In genomic region chr6:43277083-43277642, GRCh38 we compare ENCODE assay signal across 25 cellular contexts. TPM values are rescaled to one million over a fixed set of nuclear protein-coding genes. Genes with fewer than 3 reads are reported as not detected.
DNase-seq lines count a peak whose midpoint lies in the region; ATAC-seq, FAIRE-seq and TF ChIP-seq lines count a peak whose summit lies in the region.
"Had no signal": no experiment of that assay in that cellular context is flagged by ENCODE, and none has a peak within 500 bp of the region (broad histone marks: within the 10 kb centered on the region; RNA-seq: fewer than 3 reads in every experiment).

No MANE protein-coding gene starts in this region.

- FAIRE-seq in GM12892 (lab: Jason Lieb, UNC), result no peak
- FAIRE-seq: A204.1 had no signal

- DNase-seq in activated T-cell treated with anti-CD3 and anti-CD28 coated beads, Interleukin-2, amount 50 U/mL, for 72 hours, result no peak
- no peak for DNase-seq in activated T-cell treated with anti-CD3 and anti-CD28 coated beads for 4 hours
- no peak for DNase-seq in central memory CD8-positive, alpha-beta T cell (ENCODE audit: low spot score in 2 of 2)
- DNase-seq in naive B cell, result no peak
- no peak for DNase-seq in type B pancreatic cell (ENCODE audit: extremely low spot score, unreplicated experiment)
- no peak for DNase-seq in GM12892 (ENCODE audit: insufficient read length)
- DNase-seq in HUDEP-2 (lab: John Stamatoyannopoulos, UW; ENCODE audit: unreplicated experiment in 76 of 76), result no peak
- no peak for DNase-seq in stimulated activated CD4-positive, alpha-beta T cell treated with anti-CD3 and anti-CD28 coated beads, Interleukin-4, amount 100 ng/mL, for 4 hours
- DNase-seq: activated CD4-positive, alpha-beta T cell treated with anti-CD3 and anti-CD28 coated beads for 4 hours; activated naive CD4-positive, alpha-beta T cell; cerebellar nuclear complex; effector memory CD4-positive, alpha-beta T cell; esophagus squamous epithelium; KBM-7; NCI-H1694; NCI-H748 treated with DMSO at 0.1 percent for 48 hours; spleen; stimulated activated CD4-positive, alpha-beta T cell treated with anti-CD3 and anti-CD28 coated beads, Interleukin-4, amount 100 ng/mL, for 24 hours had no signal

- H3K36me3 Mint-ChIP-seq in activated T-cell treated with anti-CD3 and anti-CD28 coated beads, Interleukin-2, amount 50 U/mL, for 72 hours (ENCODE audit: insufficient read depth in 2 of 2), result no peaks in the 10 kb centered on the region
- peaks cover 7% of the 10 kb centered on the region for H3K36me3 Mint-ChIP-seq in central memory CD8-positive, alpha-beta T cell (ENCODE audit: insufficient read depth)
- H3K36me3 Mint-ChIP-seq in naive B cell (no peaks in the 10 kb centered on the region), type B pancreatic cell (no peaks in the 10 kb centered on the region)

- no peaks in the 10 kb centered on the region for H3K9me3 Mint-ChIP-seq in activated T-cell treated with anti-CD3 and anti-CD28 coated beads, Interleukin-2, amount 50 U/mL, for 72 hours
- H3K9me3 Mint-ChIP-seq in central memory CD8-positive, alpha-beta T cell, result no peaks in the 10 kb centered on the region
- no peaks in the 10 kb centered on the region for H3K9me3 Mint-ChIP-seq in naive B cell
- no peaks in the 10 kb centered on the region for H3K9me3 Mint-ChIP-seq in type B pancreatic cell

- peak overlapping the region; percentile 15 to 26 for H3K4me3 Mint-ChIP-seq in activated T-cell treated with anti-CD3 and anti-CD28 coated beads, Interleukin-2, amount 50 U/mL, for 72 hours
- peak overlapping the region; percentile 72 for H3K4me3 Mint-ChIP-seq in central memory CD8-positive, alpha-beta T cell
- H3K4me3 Mint-ChIP-seq in naive B cell (peak overlapping the region; percentile 76 to 95 (median 85)), type B pancreatic cell (no peak overlapping the region)

- no peak for TF ChIP-seq POLR2A in GM12892 (IDR thresholded peaks at IDR 0.05; ENCODE audit: low read depth, low read length)

- H3K27me3 Mint-ChIP-seq in activated T-cell treated with anti-CD3 and anti-CD28 coated beads, Interleukin-2, amount 50 U/mL, for 72 hours (ENCODE audit: low read depth), result peaks cover 54% of the 10 kb centered on the region
- peaks cover 65% of the 10 kb centered on the region for H3K27me3 Mint-ChIP-seq in central memory CD8-positive, alpha-beta T cell
- H3K27me3 Mint-ChIP-seq in naive B cell (peaks cover 18 to 47% (median 40%) of the 10 kb centered on the region in 3 donors), type B pancreatic cell (peaks cover 67% of the 10 kb centered on the region)

- no peak for TF ChIP-seq CTCF in type B pancreatic cell (conservative IDR thresholded peaks at IDR 0.05)

- H3K4me1 Mint-ChIP-seq in activated T-cell treated with anti-CD3 and anti-CD28 coated beads, Interleukin-2, amount 50 U/mL, for 72 hours (ENCODE audit: low read depth), result peaks cover 6% of the 10 kb centered on the region
- peaks cover 13% of the 10 kb centered on the region for H3K4me1 Mint-ChIP-seq in central memory CD8-positive, alpha-beta T cell
- H3K4me1 Mint-ChIP-seq in naive B cell, result peaks cover 23 to 42% (median 28%) of the 10 kb centered on the region in 3 donors
- peaks cover 15% of the 10 kb centered on the region for H3K4me1 Mint-ChIP-seq in type B pancreatic cell (ENCODE audit: unreplicated experiment)

- no peak overlapping the region for H3K27ac Mint-ChIP-seq in activated T-cell treated with anti-CD3 and anti-CD28 coated beads, Interleukin-2, amount 50 U/mL, for 72 hours
- H3K27ac Mint-ChIP-seq in central memory CD8-positive, alpha-beta T cell (ENCODE audit: low read depth), result no peak overlapping the region
- H3K27ac Mint-ChIP-seq in naive B cell, result peak overlapping the region in 2 of 6 donors; percentile 78 to 96
- H3K27ac Mint-ChIP-seq in type B pancreatic cell, result peak overlapping the region; percentile 48

- no peak for ATAC-seq in activated T-cell treated with anti-CD3 and anti-CD28 coated beads, Interleukin-2, amount 50 U/mL, for 72 hours (replicated peaks in 1 of 2)
- no peak for ATAC-seq in central memory CD8-positive, alpha-beta T cell (replicated peaks; ENCODE audit: extremely low read depth, poor library complexity, severe bottlenecking)
- ATAC-seq in naive B cell (ENCODE audit: low read depth in 2 of 2), result no peak

RNA-seq across cellular contexts. Expression of gene SLC22A7, which starts 20.9 kb away (rescaled TPM):
- not detected for total RNA-seq in activated T-cell treated with anti-CD3 and anti-CD28 coated beads, Interleukin-2, amount 50 U/mL, for 72 hours
- under 1 TPM in 1 of 6 donors, not detected in 5; 0.54 TPM for polyA plus RNA-seq in naive B cell (ENCODE audit: low read depth in 6 of 6)
- 0.12 TPM in 1 of 2 replicates, not detected in the other for total RNA-seq in type B pancreatic cell (ENCODE audit: low replicate concordance)
- not detected for polyA plus RNA-seq in GM12892 (2012; ENCODE audit: missing spikeins)
- total RNA-seq: esophagus squamous epithelium, G401, GM23248, mesenteric fat pad, renal cortical epithelial cell, spleen, ureter had no signal
- polyA plus RNA-seq: GM23248, spleen had no signal

RNA-seq across cellular contexts. Expression of gene CRIP3, which starts 31.5 kb away (rescaled TPM):
- total RNA-seq in activated T-cell treated with anti-CD3 and anti-CD28 coated beads, Interleukin-2, amount 50 U/mL, for 72 hours, result under 1 TPM; 0.82 to 0.90 TPM
- polyA plus RNA-seq in naive B cell (ENCODE audit: low read depth in 6 of 6), result 1 to 10 TPM; 2.7 to 7.8 (median 5.3) TPM
- total RNA-seq in type B pancreatic cell (ENCODE audit: low replicate concordance), result 1.1 and 2.9 TPM in 2 replicates
- polyA plus RNA-seq in GM12892 (2012; ENCODE audit: missing spikeins), result 12.8 TPM
- total RNA-seq: ascending aorta, G401, GM23248 had no signal
- polyA plus RNA-seq: GM23248 had no signal

RNA-seq across cellular contexts. Expression of gene TTBK1, which starts 33.9 kb away (rescaled TPM):
- total RNA-seq in activated T-cell treated with anti-CD3 and anti-CD28 coated beads, Interleukin-2, amount 50 U/mL, for 72 hours, result 1 to 10 TPM; 1.1 to 1.2 TPM
- not detected for polyA plus RNA-seq in naive B cell (ENCODE audit: low read depth in 6 of 6)
- 0.93 and 1.7 TPM in 2 replicates for total RNA-seq in type B pancreatic cell (ENCODE audit: low replicate concordance)
- not detected for polyA plus RNA-seq in GM12892 (2012; ENCODE audit: missing spikeins)
- total RNA-seq: ascending aorta, G401, GM23248, ureter had no signal
- polyA plus RNA-seq: GM23248 had no signal

RNA-seq across cellular contexts. Expression of gene DNPH1, which starts 47.9 kb away (rescaled TPM):
- total RNA-seq in activated T-cell treated with anti-CD3 and anti-CD28 coated beads, Interleukin-2, amount 50 U/mL, for 72 hours, result 10 to 100 TPM; 38.3 to 42.3 TPM
- 100 to 1,000 TPM; 101 to 176 (median 133) TPM for polyA plus RNA-seq in naive B cell (ENCODE audit: low read depth in 6 of 6)
- total RNA-seq in type B pancreatic cell (ENCODE audit: low replicate concordance), result 47.8 and 52.3 TPM in 2 replicates
- polyA plus RNA-seq in GM12892 (2012; ENCODE audit: missing spikeins), result 56.6 TPM
